Comparison of ENCODE assay signal across 27 cellular contexts in genomic region chr7:17581301-17581700, GRCh38.
"Had no signal": no experiment of that assay in that cellular context is flagged by ENCODE, and none has a peak within 500 bp of the region (broad histone marks: within the 10 kb centered on the region; RNA-seq: fewer than 3 reads in every experiment).

No MANE protein-coding gene starts in this region.

- H3K4me2 ChIP-seq: neural progenitor cell had no signal

- DNase-seq: natural killer cell; occipital lobe; ovary; posterior cingulate gyrus; psoas muscle; right cardiac atrium; right lobe of liver; sigmoid colon; small intestine; spleen; stimulated activated CD4-positive, alpha-beta T cell treated with anti-CD3 and anti-CD28 coated beads, Interleukin-12 subunit alpha, Interleukin-12 subunit beta, amount 100 ng/mL, for 4 hours; stimulated activated CD4-positive, alpha-beta T cell treated with anti-CD3 and anti-CD28 coated beads, Interleukin-1b, Interleukin-23, amount 100 ng/mL, for 48 hours; stimulated activated CD4-positive, alpha-beta T cell treated with anti-CD3 and anti-CD28 coated beads, Interleukin-4, amount 100 ng/mL, for 1 hour; stimulated activated CD4-positive, alpha-beta T cell treated with anti-CD3 and anti-CD28 coated beads, Interleukin-4, amount 100 ng/mL, for 4 hours; stimulated activated CD8-positive, alpha-beta memory T cell treated with anti-CD3 and anti-CD28 coated beads, Interleukin-4, amount 100 ng/mL, for 48 hours; stimulated activated naive CD4-positive, alpha-beta T cell; stimulated activated naive CD8-positive, alpha-beta T cell treated with anti-CD3 and anti-CD28 coated beads, Interleukin-15, amount 100 ng/mL, for 72 hours; stimulated activated naive CD8-positive, alpha-beta T cell treated with anti-CD3 and anti-CD28 coated beads, Interleukin-15, Interleukin-2, amounts not matched to agents 100 U/mL and 50 U/mL, for 24 hours; substantia nigra; testis; tibial artery; transverse colon; upper lobe of right lung; uterus had no signal

- H3K4me3 ChIP-seq: neural progenitor cell, ovary, psoas muscle, right lobe of liver, sigmoid colon, spleen, suprapubic skin, testis, tibial artery, transverse colon, upper lobe of right lung, uterus had no signal

- H3K27ac ChIP-seq: neural progenitor cell, ovary, parathyroid adenoma, psoas muscle, right lobe of liver, sigmoid colon, spleen, suprapubic skin, testis, tibial artery, transverse colon, upper lobe of right lung, uterus had no signal

- H3K9ac ChIP-seq: neural progenitor cell, parathyroid adenoma had no signal

- H3K9me3 ChIP-seq: ovary, right lobe of liver, suprapubic skin, testis, uterus had no signal

- H2AFZ ChIP-seq: neural progenitor cell, parathyroid adenoma had no signal

- H3K27me3 ChIP-seq: neural progenitor cell, ovary, right lobe of liver, sigmoid colon, spleen, suprapubic skin, testis, tibial artery, transverse colon, upper lobe of right lung, uterus had no signal

- H3K79me2 ChIP-seq: parathyroid adenoma had no signal

- H3K4me1 ChIP-seq: neural progenitor cell, parathyroid adenoma, psoas muscle, right lobe of liver, sigmoid colon, spleen, testis, tibial artery, transverse colon, upper lobe of right lung, uterus had no signal

- H3K36me3 ChIP-seq: neural progenitor cell, ovary, right lobe of liver, sigmoid colon, spleen, suprapubic skin, tibial artery, transverse colon, upper lobe of right lung, uterus had no signal
